ENCODE assay signal across 16 cellular contexts in the genomic region with DNA sequence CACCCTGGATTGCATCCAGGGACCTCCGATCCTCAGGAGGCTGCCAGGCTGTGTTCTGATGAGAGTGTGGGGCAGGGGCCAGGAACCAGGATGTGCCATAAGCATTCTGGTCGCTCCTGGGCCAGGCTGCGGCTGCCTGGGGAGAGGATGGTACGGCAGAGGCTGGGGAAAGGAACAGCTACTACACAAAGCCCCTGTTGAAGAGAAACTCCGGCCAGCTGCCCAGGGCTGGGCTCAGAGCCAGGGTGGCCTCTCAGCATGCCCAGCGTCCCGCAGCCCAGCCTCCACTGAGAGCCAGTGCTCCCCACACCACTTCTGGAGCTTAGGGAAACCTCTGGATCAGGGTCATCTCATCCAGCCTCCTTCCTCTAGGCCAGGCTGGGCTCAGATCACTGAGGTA. TPM values are rescaled to one million over a fixed set of nuclear protein-coding genes. Genes with fewer than 3 reads are reported as not detected.
DNase-seq lines count a peak whose midpoint lies in the region; ATAC-seq lines count a peak whose summit lies in the region.
"Had no signal": no experiment of that assay in that cellular context is flagged by ENCODE, and none has a peak within 500 bp of the region (broad histone marks: within the 10 kb centered on the region; RNA-seq: fewer than 3 reads in every experiment).

No MANE protein-coding gene starts in this region.

- H3K27me3 Mint-ChIP-seq in activated T-cell treated with anti-CD3 and anti-CD28 coated beads, Interleukin-2, amount 50 U/mL, for 4 hours (ENCODE audit: low read depth), result peaks cover 9% of the 10 kb centered on the region

- no peaks in the 10 kb centered on the region for H3K4me1 Mint-ChIP-seq in activated T-cell treated with anti-CD3 and anti-CD28 coated beads, Interleukin-2, amount 50 U/mL, for 4 hours (ENCODE audit: low read depth)

- no peaks in the 10 kb centered on the region for H3K36me3 Mint-ChIP-seq in activated T-cell treated with anti-CD3 and anti-CD28 coated beads, Interleukin-2, amount 50 U/mL, for 4 hours (ENCODE audit: insufficient read depth)
- H3K36me3 Mint-ChIP-seq: activated naive CD4-positive, alpha-beta T cell treated with anti-CD3 and anti-CD28 coated beads, Interleukin-2, amount 50 U/mL, for 72 hours had no signal

- DNase-seq in G401 (ENCODE audit: low spot score) (peak; percentile 62), SK-MEL-5 (ENCODE audit: low read depth, low spot score) (peak; percentile 73), left cardiac atrium (peak; percentile 39), posterior vena cava (ENCODE audit: low spot score) (peak; percentile 54), NCI-H1105 treated with DMSO at 0.1 percent for 48 hours (lab: John Stamatoyannopoulos, UW) (no peak), SIG-M5 (lab: John Stamatoyannopoulos, UW) (no peak)
- DNase-seq in activated T-cell treated with anti-CD3 and anti-CD28 coated beads, Interleukin-2, amount 50 U/mL, for 4 hours, result no peak
- DNase-seq: cortex of kidney; GDM1; KG1; kidney; stimulated activated CD8-positive, alpha-beta memory T cell treated with anti-CD3 and anti-CD28 coated beads, Interleukin-4, amount 100 ng/mL, for 48 hours had no signal

- ATAC-seq in left cardiac atrium (peak; percentile 70 to 71), HG03439 (IDR thresholded peaks at IDR 0.05; ENCODE audit: unreplicated experiment) (no peak)
- ATAC-seq in activated T-cell treated with anti-CD3 and anti-CD28 coated beads, Interleukin-2, amount 50 U/mL, for 4 hours, result no peak
- ATAC-seq: activated naive CD4-positive, alpha-beta T cell treated with anti-CD3 and anti-CD28 coated beads, Interleukin-2, amount 50 U/mL, for 72 hours had no signal

- intact Hi-C loops in left cardiac atrium (cut with DNase I) (no loop called here), posterior vena cava (cut with DNase I) (no loop called here)

- H3K9me3 Mint-ChIP-seq in activated T-cell treated with anti-CD3 and anti-CD28 coated beads, Interleukin-2, amount 50 U/mL, for 4 hours, result no peaks in the 10 kb centered on the region
- H3K9me3 Mint-ChIP-seq: activated naive CD4-positive, alpha-beta T cell treated with anti-CD3 and anti-CD28 coated beads, Interleukin-2, amount 50 U/mL, for 72 hours; nephron had no signal

- in situ Hi-C loops in G401 (cut with HindIII; ENCODE audit: low sequenced_read_pairs) (no loop called here), SK-MEL-5 (cut with HindIII; ENCODE audit: low pct_unique_long_range_greater_than_20kb, low sequenced_read_pairs) (no loop called here)

- no peak overlapping the region for H3K4me3 Mint-ChIP-seq in activated T-cell treated with anti-CD3 and anti-CD28 coated beads, Interleukin-2, amount 50 U/mL, for 4 hours
- H3K4me3 Mint-ChIP-seq: nephron had no signal

RNA-seq across cellular contexts. Expression of gene OCSTAMP, which starts 21.7 kb away (rescaled TPM):
- not detected in 2 replicates for total RNA-seq in G401 (2014; rRNA removed; shearing (Covaris generic))
- total RNA-seq in SK-MEL-5 (2014; rRNA removed; shearing (Covaris generic)), result not detected in 2 replicates
- polyA plus RNA-seq in SK-MEL-5 (2015; cell fraction: cytosol; rRNA removed), result not detected in 2 replicates
- polyA plus RNA-seq in SK-MEL-5 (2015; cell fraction: nucleus; rRNA removed), result not detected in 2 replicates
- total RNA-seq in left cardiac atrium, result not detected
- total RNA-seq in posterior vena cava, result not detected
- total RNA-seq in activated T-cell treated with anti-CD3 and anti-CD28 coated beads, Interleukin-2, amount 50 U/mL, for 4 hours, result under 1 TPM in 1 of 3 donors, not detected in 2; 0.16 TPM
- total RNA-seq: kidney had no signal
- polyA plus RNA-seq: BJ had no signal

RNA-seq across cellular contexts. Expression of gene ZNF334, which starts 58.8 kb away (rescaled TPM):
- total RNA-seq in G401 (2014; rRNA removed; shearing (Covaris generic)), result not detected in 2 replicates
- not detected in 2 replicates for total RNA-seq in SK-MEL-5 (2014; rRNA removed; shearing (Covaris generic))
- polyA plus RNA-seq in SK-MEL-5 (2015; cell fraction: cytosol; rRNA removed), result not detected in 2 replicates
- polyA plus RNA-seq in SK-MEL-5 (2015; cell fraction: nucleus; rRNA removed), result 0.53 TPM in 1 of 2 replicates, not detected in the other
- total RNA-seq in left cardiac atrium, result 1 to 10 TPM in 1 of 2 donors, under 1 TPM in 1; 0.99 to 1.3 TPM
- 1 to 10 TPM; 1.1 to 3.1 TPM for total RNA-seq in posterior vena cava
- under 1 TPM; 0.42 to 0.63 (median 0.49) TPM for total RNA-seq in activated T-cell treated with anti-CD3 and anti-CD28 coated beads, Interleukin-2, amount 50 U/mL, for 4 hours

Comparison
In these comparisons a context has a peak if more than half of its experiments do, and no peak if none do; other contexts are left out.
1. DNase-seq: peak in G401 (single experiment), SK-MEL-5 (single experiment), left cardiac atrium (single experiment) and posterior vena cava (single experiment); none in NCI-H1105 treated with DMSO at 0.1 percent for 48 hours (single experiment), activated T-cell treated with anti-CD3 and anti-CD28 coated beads, Interleukin-2, amount 50 U/mL, for 4 hours (single experiment) and SIG-M5 (single experiment).
2. ATAC-seq: peak in left cardiac atrium (2 of 2); none in HG03439 (single experiment) and activated T-cell treated with anti-CD3 and anti-CD28 coated beads, Interleukin-2, amount 50 U/mL, for 4 hours (0 of 2).